10 cellular contexts compared by ENCODE assay signal in the genomic region with DNA sequence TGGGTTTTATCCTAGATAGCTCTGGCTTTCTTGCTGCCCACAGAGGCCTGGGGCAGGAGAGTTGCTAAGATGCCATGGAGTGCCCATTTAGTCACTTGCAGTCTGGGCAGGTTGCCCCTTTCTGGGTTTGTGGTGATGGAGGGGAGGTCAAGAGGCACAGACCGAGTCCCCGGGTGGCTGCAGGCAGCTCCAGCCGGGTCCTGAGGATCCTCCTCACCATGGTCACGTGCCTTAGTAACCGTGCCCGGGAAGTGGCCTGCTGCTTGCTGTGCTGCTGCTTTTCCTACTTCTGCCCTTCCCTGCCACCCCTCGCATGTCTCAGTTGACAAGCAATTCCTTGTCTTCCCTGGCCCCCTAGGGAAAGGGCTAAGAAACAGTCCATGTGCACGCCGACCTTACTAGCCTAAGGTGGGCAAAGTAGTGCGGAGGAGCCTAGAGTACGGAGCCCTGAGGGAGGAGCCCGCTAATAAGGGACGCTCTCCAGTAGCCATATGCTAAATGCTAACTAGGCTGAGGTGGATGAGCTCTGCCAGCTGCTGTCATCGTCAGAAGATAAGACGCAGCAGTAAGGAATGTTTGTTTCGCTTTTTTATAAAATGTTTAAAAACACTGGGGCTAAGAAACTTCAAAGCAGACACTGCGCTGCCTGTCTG. TPM values are rescaled to one million over a fixed set of nuclear protein-coding genes. Genes with fewer than 3 reads are reported as not detected.
DNase-seq lines count a peak whose midpoint lies in the region; ATAC-seq and TF ChIP-seq lines count a peak whose summit lies in the region.
"Had no signal": no experiment of that assay in that cellular context is flagged by ENCODE, and none has a peak within 500 bp of the region (broad histone marks: within the 10 kb centered on the region; RNA-seq: fewer than 3 reads in every experiment).

No MANE protein-coding gene starts in this region.

- no peaks in the 10 kb centered on the region for H3K36me3 ChIP-seq in testis (ENCODE audit: low read depth, missing control alignments)

- intact Hi-C loops in testis (cut with DNase I; ENCODE audit: low total_unique reads): no loop called here

- no peaks in the 10 kb centered on the region for H3K9me3 ChIP-seq in testis

- 5 to 10% methylated on average over 17 of the region's 17 CpGs for WGBS in testis, 2 donors

- TF ChIP-seq CTCF in choroid plexus epithelial cell (conservative IDR thresholded peaks at IDR 0.05; ENCODE audit: low read depth, low read length) (no peak), testis (IDR thresholded peaks at IDR 0.05) (no peak)

- ATAC-seq in left lobe of liver (peak; percentile 27), HG02973 (IDR thresholded peaks at IDR 0.05; ENCODE audit: unreplicated experiment) (no peak)

- peak overlapping the region; percentile 51 for H3K4me3 ChIP-seq in choroid plexus epithelial cell (ENCODE audit: low read depth, low read length)
- peak overlapping the region; percentile 48 to 62 for H3K4me3 ChIP-seq in testis

- H3K27me3 ChIP-seq in testis: no peaks in the 10 kb centered on the region

- peak overlapping the region; percentile 55 to 78 for H3K27ac ChIP-seq in testis

- no peaks in the 10 kb centered on the region for H3K4me1 ChIP-seq in testis

- DNase-seq in NCI-H2227 (lab: John Stamatoyannopoulos, UW; ENCODE audit: unreplicated experiment): peak; percentile 54
- no peak for DNase-seq in NCI-H2227 treated with DMSO at 0.1 percent for 48 hours (lab: John Stamatoyannopoulos, UW)
- peak; percentile 28 for DNase-seq in choroid plexus epithelial cell (ENCODE audit: low read depth)
- DNase-seq in left lobe of liver (ENCODE audit: low spot score): no peak
- peak; percentile 81 for DNase-seq in testis
- no peak for DNase-seq in AG20443 (ENCODE audit: low spot score)
- DNase-seq in DMS153 treated with DMSO at 0.1 percent for 48 hours (lab: John Stamatoyannopoulos, UW; ENCODE audit: unreplicated experiment): no peak
- DNase-seq: activated effector memory CD4-positive, alpha-beta T cell treated with anti-CD3 and anti-CD28 coated beads, Interleukin-2, amount 50 U/mL, for 16 hours had no signal

- TF ChIP-seq POLR2A in testis (IDR thresholded peaks at IDR 0.05): no peak

RNA-seq across cellular contexts. Expression of gene CLCA1, which starts 34.9 kb away (rescaled TPM):
- total RNA-seq in left lobe of liver (0.10 TPM), testis (under 1 TPM; 0.12 to 0.55 TPM)
- 0.88 TPM for polyA plus RNA-seq in testis (ENCODE audit: insufficient read depth, low read depth, low replicate concordance)
- total RNA-seq: osteocyte had no signal

RNA-seq across cellular contexts. Expression of gene CLCA4, which starts 43.3 kb away (rescaled TPM):
- total RNA-seq in left lobe of liver (not detected), testis (under 1 TPM; 0.12 to 0.63 TPM)
- polyA plus RNA-seq in testis (ENCODE audit: insufficient read depth, low read depth, low replicate concordance): 0.37 TPM
- total RNA-seq: osteocyte had no signal

Comparison
In these comparisons a context has a peak if more than half of its experiments do, and no peak if none do; other contexts are left out.
1. DNase-seq: peak in NCI-H2227 (single experiment), choroid plexus epithelial cell (single experiment) and testis (single experiment); none in NCI-H2227 treated with DMSO at 0.1 percent for 48 hours (single experiment), left lobe of liver (single experiment), AG20443 (single experiment) and DMS153 treated with DMSO at 0.1 percent for 48 hours (single experiment).